In the genomic region with DNA sequence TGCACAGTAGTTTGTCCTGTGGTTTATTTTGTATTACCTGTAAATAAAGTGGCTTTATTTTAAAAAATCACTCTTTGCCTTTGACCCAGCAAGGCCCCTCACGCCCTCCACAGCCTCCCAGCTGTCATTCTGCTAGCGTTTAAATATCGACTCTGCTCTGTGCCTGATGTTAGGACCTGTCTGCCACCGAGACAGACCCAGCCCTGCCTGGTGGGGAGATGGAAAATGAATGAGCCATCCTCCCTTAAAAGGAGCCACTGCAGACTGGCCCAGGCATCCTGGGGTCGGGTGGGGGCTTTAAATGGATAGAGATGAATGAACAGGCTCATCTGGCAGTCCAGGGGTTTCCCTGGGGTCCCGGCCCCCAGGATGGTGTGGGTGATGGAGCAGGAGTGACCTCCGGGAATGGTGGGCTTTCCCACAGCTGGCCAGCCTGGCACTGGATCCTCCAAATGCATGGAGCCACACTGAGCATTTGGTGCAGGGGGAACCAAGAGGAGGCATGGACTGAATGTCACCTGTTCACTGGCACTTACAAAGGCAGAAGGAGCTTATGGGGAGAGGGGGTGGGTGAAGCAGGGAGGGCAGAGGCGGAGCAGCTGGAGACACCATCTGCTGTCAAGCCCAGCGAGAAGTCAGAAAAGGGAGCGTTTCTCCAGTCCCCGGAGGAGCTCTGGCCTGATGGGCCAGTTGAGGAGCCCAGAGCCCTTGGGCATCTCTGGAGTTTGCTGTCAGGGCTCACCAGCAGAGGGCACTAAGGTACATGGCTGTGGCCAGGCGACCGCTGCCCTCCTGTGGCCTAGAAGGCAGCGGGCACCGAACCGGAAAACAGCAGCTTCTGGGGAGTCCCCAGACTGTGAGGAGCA, we compare ENCODE assay signal across 9 cellular contexts. TPM values are rescaled to one million over a fixed set of nuclear protein-coding genes. Genes with fewer than 3 reads are reported as not detected.
DNase-seq lines count a peak whose midpoint lies in the region; ATAC-seq and TF ChIP-seq lines count a peak whose summit lies in the region.
"Had no signal": no experiment of that assay in that cellular context is flagged by ENCODE, and none has a peak within 500 bp of the region (broad histone marks: within the 10 kb centered on the region; RNA-seq: fewer than 3 reads in every experiment).

No MANE protein-coding gene starts in this region.

- no peaks in the 10 kb centered on the region for H3K4me1 ChIP-seq in parathyroid adenoma

- peaks cover 5% of the 10 kb centered on the region for H3K36me3 Mint-ChIP-seq in activated T-cell treated with anti-CD3 and anti-CD28 coated beads, Interleukin-2, amount 50 U/mL, for 4 hours (ENCODE audit: insufficient read depth)
- H3K36me3 Mint-ChIP-seq: activated naive CD4-positive, alpha-beta T cell treated with anti-CD3 and anti-CD28 coated beads, Interleukin-2, amount 50 U/mL, for 24 hours had no signal

- no peak overlapping the region for H3K4me3 Mint-ChIP-seq in activated T-cell treated with anti-CD3 and anti-CD28 coated beads, Interleukin-2, amount 50 U/mL, for 4 hours
- H3K4me3 Mint-ChIP-seq: activated naive CD4-positive, alpha-beta T cell treated with anti-CD3 and anti-CD28 coated beads, Interleukin-2, amount 50 U/mL, for 24 hours had no signal

- ATAC-seq in HG03354 (IDR thresholded peaks at IDR 0.05; ENCODE audit: poor library complexity, severe bottlenecking, unreplicated experiment) (peak; percentile 58), GM19467 (IDR thresholded peaks at IDR 0.05; ENCODE audit: unreplicated experiment) (no peak), HG02973 (IDR thresholded peaks at IDR 0.05; ENCODE audit: unreplicated experiment) (no peak)
- peak; percentile 63 to 67 for ATAC-seq in activated T-cell treated with anti-CD3 and anti-CD28 coated beads, Interleukin-2, amount 50 U/mL, for 4 hours

- no peak overlapping the region for H3K27ac ChIP-seq in parathyroid adenoma

- H3K79me2 ChIP-seq in parathyroid adenoma, result no peaks in the 10 kb centered on the region

- H3K27me3 Mint-ChIP-seq in activated T-cell treated with anti-CD3 and anti-CD28 coated beads, Interleukin-2, amount 50 U/mL, for 4 hours (ENCODE audit: low read depth), result no peaks in the 10 kb centered on the region
- H3K27me3 Mint-ChIP-seq: activated naive CD4-positive, alpha-beta T cell treated with anti-CD3 and anti-CD28 coated beads, Interleukin-2, amount 50 U/mL, for 24 hours had no signal

- H3K36me3 ChIP-seq in parathyroid adenoma (ENCODE audit: control insufficient read depth, insufficient read depth, low read length), result no peaks in the 10 kb centered on the region

- no peaks in the 10 kb centered on the region for H3K9me3 ChIP-seq in parathyroid adenoma (ENCODE audit: control insufficient read depth, low read length)

- peaks cover 26% of the 10 kb centered on the region for H3K4me1 Mint-ChIP-seq in activated T-cell treated with anti-CD3 and anti-CD28 coated beads, Interleukin-2, amount 50 U/mL, for 4 hours (ENCODE audit: low read depth)

- TF ChIP-seq CTCF in GM10266 (IDR thresholded peaks at IDR 0.05; ENCODE audit: control insufficient read depth, insufficient read depth, low read depth, missing control alignments) (peak; percentile 82), parathyroid adenoma (IDR thresholded peaks at IDR 0.05) (peak; percentile 23)

- DNase-seq in GM10266 (ENCODE audit: extremely low spot score) (peak; percentile 82), NCI-H69 (lab: John Stamatoyannopoulos, UW) (peak; percentile 83), foreskin melanocyte (peak; percentile 37)
- no peak for DNase-seq in activated T-cell treated with anti-CD3 and anti-CD28 coated beads, Interleukin-2, amount 50 U/mL, for 4 hours

- H3K9ac ChIP-seq in parathyroid adenoma, result no peak overlapping the region

- H3K27me3 ChIP-seq in parathyroid adenoma (ENCODE audit: control insufficient read depth, insufficient read depth, low read length), result no peaks in the 10 kb centered on the region

- H3K4me3 ChIP-seq in parathyroid adenoma (ENCODE audit: low read depth, low read length), result no peak overlapping the region

- no peaks in the 10 kb centered on the region for H3K9me3 Mint-ChIP-seq in activated T-cell treated with anti-CD3 and anti-CD28 coated beads, Interleukin-2, amount 50 U/mL, for 4 hours
- H3K9me3 Mint-ChIP-seq: activated naive CD4-positive, alpha-beta T cell treated with anti-CD3 and anti-CD28 coated beads, Interleukin-2, amount 50 U/mL, for 24 hours had no signal

- H2AFZ ChIP-seq in parathyroid adenoma, result peak overlapping the region; percentile 33

- no peak overlapping the region for H3K4me2 ChIP-seq in parathyroid adenoma (ENCODE audit: low read length)

RNA-seq across cellular contexts. Expression of a gene that starts 11.9 kb away (rescaled TPM):
- 1 to 10 TPM in 2 of 3 donors, under 1 TPM in 1; 0.84 to 1.2 (median 1.0) TPM for total RNA-seq in activated T-cell treated with anti-CD3 and anti-CD28 coated beads, Interleukin-2, amount 50 U/mL, for 4 hours

RNA-seq across cellular contexts. Expression of a gene that starts 47.7 kb away (rescaled TPM):
- 10 to 100 TPM; 37.8 to 42.5 (median 38.9) TPM for total RNA-seq in activated T-cell treated with anti-CD3 and anti-CD28 coated beads, Interleukin-2, amount 50 U/mL, for 4 hours

Comparison
In these comparisons a context has a peak if more than half of its experiments do, and no peak if none do; other contexts are left out.
1. ATAC-seq: peak in HG03354 (single experiment) and activated T-cell treated with anti-CD3 and anti-CD28 coated beads, Interleukin-2, amount 50 U/mL, for 4 hours (2 of 2); none in GM19467 (single experiment) and HG02973 (single experiment).